In genomic region chr4:183729069-183729406, GRCh38 we compare ENCODE assay signal across 13 cellular contexts.
A peak's percentile ranks its signal among the peaks of the same experiment; 100 is the strongest.
DNase-seq lines count a peak whose midpoint lies in the region; FAIRE-seq and TF ChIP-seq lines count a peak whose summit lies in the region.
"Had no signal": no experiment of that assay in that cellular context is flagged by ENCODE, and none has a peak within 500 bp of the region (broad histone marks: within the 10 kb centered on the region; RNA-seq: fewer than 3 reads in every experiment).

No MANE protein-coding gene starts in this region.

- H4K20me1 ChIP-seq in keratinocyte (ENCODE audit: control insufficient read depth, extremely low read depth, insufficient read depth, low read length), result no peaks in the 10 kb centered on the region

- no peak overlapping the region for H3K4me2 ChIP-seq in keratinocyte (ENCODE audit: control insufficient read depth, extremely low read depth, insufficient read depth, low read depth, low read length)

- no peak overlapping the region for H3K9ac ChIP-seq in keratinocyte (ENCODE audit: control insufficient read depth, extremely low read depth, insufficient read depth, low read length)
- H3K9ac ChIP-seq: GM23248 had no signal

- no peak for TF ChIP-seq CTCF in keratinocyte (optimal IDR thresholded peaks at IDR 0.05 in 1 of 3, IDR thresholded peaks at IDR 0.05 in 1 of 3, conservative IDR thresholded peaks at IDR 0.05 in 1 of 3; ENCODE audit: extremely low read depth in 1 of 3, insufficient read depth in 2 of 3, low read length in 3 of 3)

- FAIRE-seq in keratinocyte (lab: Jason Lieb, UNC), result no peak
- FAIRE-seq: A204.1, H54, HTR-8/SVneo had no signal

- H3K4me3 ChIP-seq in keratinocyte (ENCODE audit: control insufficient read depth in 2 of 3, extremely low read depth in 1 of 3, insufficient read depth in 2 of 3, low read depth in 1 of 3, low read length in 3 of 3), result no peak overlapping the region
- H3K4me3 ChIP-seq: GM23248 had no signal

- H3K9me1 ChIP-seq in keratinocyte (ENCODE audit: control insufficient read depth, extremely low read depth, insufficient read depth, low read length), result no peaks in the 10 kb centered on the region

- H3K79me2 ChIP-seq in keratinocyte (ENCODE audit: control insufficient read depth, insufficient read depth, low read length), result no peaks in the 10 kb centered on the region

- dilution Hi-C loops in keratinocyte (cut with MboI; ENCODE audit: extremely low pct_ligation_motif_present, low sequenced_read_pairs), result no loop called here

- peak overlapping the region; percentile 77 for H3K27ac ChIP-seq in keratinocyte (ENCODE audit: control insufficient read depth, insufficient read depth, low read length)
- H3K27ac ChIP-seq: GM23248 had no signal

- peak; percentile 3 for DNase-seq in NCI-H345 treated with DMSO at 0.1 percent for 48 hours (lab: John Stamatoyannopoulos, UW; ENCODE audit: unreplicated experiment)
- no peak for DNase-seq in NCI-H345 (lab: John Stamatoyannopoulos, UW)
- DNase-seq in NCI-H2029 (lab: John Stamatoyannopoulos, UW), result peak; percentile 17
- peak; percentile 50 for DNase-seq in NCI-H510A (lab: John Stamatoyannopoulos, UW)
- DNase-seq in keratinocyte (ENCODE audit: low read depth, low spot score), result no peak
- DNase-seq in superior temporal gyrus (ENCODE audit: extremely low spot score), result no peak
- no peak for DNase-seq in NCI-H128 (lab: John Stamatoyannopoulos, UW; ENCODE audit: unreplicated experiment)
- DNase-seq: C1 segment of cervical spinal cord; CD4-positive, alpha-beta T cell had no signal

- no peaks in the 10 kb centered on the region for H3K9me3 ChIP-seq in keratinocyte (ENCODE audit: control insufficient read depth, low read depth, low read length)

- H3K27me3 ChIP-seq in keratinocyte (ENCODE audit: control insufficient read depth, extremely low read depth, insufficient read depth, low read length), result no peaks in the 10 kb centered on the region

- no peak overlapping the region for H2AFZ ChIP-seq in keratinocyte (ENCODE audit: control insufficient read depth, low read length)
- H2AFZ ChIP-seq: GM23248 had no signal

- H3K4me1 ChIP-seq in keratinocyte (ENCODE audit: control insufficient read depth, extremely low read depth, insufficient read depth, low read length), result peaks cover 13% of the 10 kb centered on the region

- no peaks in the 10 kb centered on the region for H3K36me3 ChIP-seq in keratinocyte (ENCODE audit: control insufficient read depth in 2 of 2, extremely low read depth in 1 of 2, insufficient read depth in 2 of 2, low read length in 2 of 2)

Comparison
In these comparisons a context has a peak if more than half of its experiments do, and no peak if none do; other contexts are left out.
1. DNase-seq: peak in NCI-H345 treated with DMSO at 0.1 percent for 48 hours (single experiment), NCI-H2029 (single experiment) and NCI-H510A (single experiment); none in NCI-H345 (single experiment), keratinocyte (single experiment), superior temporal gyrus (single experiment) and NCI-H128 (single experiment).